In genomic region chr1:158020877-158021630, GRCh38 we compare ENCODE assay signal across 14 cellular contexts. TPM values are rescaled to one million over a fixed set of nuclear protein-coding genes. Genes with fewer than 3 reads are reported as not detected.
DNase-seq lines count a peak whose midpoint lies in the region; ATAC-seq and TF ChIP-seq lines count a peak whose summit lies in the region.
"Had no signal": no experiment of that assay in that cellular context is flagged by ENCODE, and none has a peak within 500 bp of the region (broad histone marks: within the 10 kb centered on the region; RNA-seq: fewer than 3 reads in every experiment).

No MANE protein-coding gene starts in this region.

- in situ Hi-C loops in astrocyte of the spinal cord (cut with HindIII; ENCODE audit: low sequenced_read_pairs), result no loop called here
- in situ Hi-C loops in transverse colon (cut with MboI; ENCODE audit: low pct_ligation_motif_present in 1 of 4, low pct_unique_long_range_greater_than_20kb in 1 of 4, low sequenced_read_pairs in 3 of 4), result no loop called here

- no peaks in the 10 kb centered on the region for H3K9me2 ChIP-seq in Karpas-422 (replicated peaks; ENCODE audit: insufficient read depth, low read length)

- H3K9ac ChIP-seq in Karpas-422 (ENCODE audit: low read length), result no peak overlapping the region

- H3K4me1 ChIP-seq in cardiac muscle cell (ENCODE audit: low read depth), result peaks cover 20% of the 10 kb centered on the region
- peaks cover 79% of the 10 kb centered on the region for H3K4me1 ChIP-seq in lower lobe of right lung
- peaks cover 45 to 80% (median 60%) of the 10 kb centered on the region in 4 donors for H3K4me1 ChIP-seq in transverse colon
- no peaks in the 10 kb centered on the region for H3K4me1 ChIP-seq in Karpas-422 (ENCODE audit: low read length)

- DNase-seq in cardiac muscle cell (ENCODE audit: low read depth in 1 of 2, low spot score in 1 of 2) (peak in 1 of 2 donors; percentile 45), Right ventricle myocardium superior (no peak), astrocyte of the spinal cord (ENCODE audit: low read depth, low spot score) (peak; percentile 50), lower lobe of right lung (no peak), transverse colon (no peak), NCI-H146 (lab: John Stamatoyannopoulos, UW) (no peak), Karpas-422 (no peak)
- DNase-seq: activated CD4-positive, alpha-beta T cell treated with anti-CD3 and anti-CD28 coated beads for 4 hours; activated naive CD4-positive, alpha-beta T cell treated with anti-CD3 and anti-CD28 coated beads, Interleukin-2, amount 10 ng/mL, durations not matched to agents 7 days and 5 days; effector memory CD4-positive, alpha-beta T cell; kidney; NCI-H187 treated with DMSO at 0.1 percent for 48 hours; retina had no signal

- no peak for ATAC-seq in Right ventricle myocardium superior (ENCODE audit: poor library complexity)
- no peak for ATAC-seq in lower lobe of right lung
- ATAC-seq in GM21360 (IDR thresholded peaks at IDR 0.05; ENCODE audit: unreplicated experiment), result no peak

- H3K36me3 ChIP-seq in cardiac muscle cell (no peaks in the 10 kb centered on the region), lower lobe of right lung (no peaks in the 10 kb centered on the region), transverse colon (no peaks in the 10 kb centered on the region), Karpas-422 (ENCODE audit: insufficient read depth, low read length) (no peaks in the 10 kb centered on the region)

- 28 to 34% methylated on average over 4 to 6 of the region's 6 CpGs for WGBS in transverse colon (ENCODE audit: low coverage in 1 of 2), 2 donors

- no peaks in the 10 kb centered on the region for H3K27me3 ChIP-seq in cardiac muscle cell
- H3K27me3 ChIP-seq in lower lobe of right lung (ENCODE audit: low read depth), result no peaks in the 10 kb centered on the region
- no peaks in the 10 kb centered on the region for H3K27me3 ChIP-seq in transverse colon
- no peaks in the 10 kb centered on the region for H3K27me3 ChIP-seq in Karpas-422 (ENCODE audit: low read length)

- no peaks in the 10 kb centered on the region for H3K79me2 ChIP-seq in Karpas-422 (ENCODE audit: low read length)

- no peaks in the 10 kb centered on the region for H4K20me1 ChIP-seq in Karpas-422 (ENCODE audit: insufficient read depth, low read depth, low read length)

- TF ChIP-seq POLR2A in transverse colon (IDR thresholded peaks at IDR 0.05), result no peak

- H3K27ac ChIP-seq in cardiac muscle cell (peak overlapping the region; percentile 26), lower lobe of right lung (peak overlapping the region; percentile 81), transverse colon (peak overlapping the region; percentile 75 to 91 (median 82)), Karpas-422 (ENCODE audit: low read length) (no peak overlapping the region)

- H3K9me3 ChIP-seq in cardiac muscle cell (ENCODE audit: low read depth) (no peaks in the 10 kb centered on the region), lower lobe of right lung (no peaks in the 10 kb centered on the region), transverse colon (no peaks in the 10 kb centered on the region), Karpas-422 (ENCODE audit: low read length) (no peaks in the 10 kb centered on the region)

- no peak for TF ChIP-seq EP300 in transverse colon (IDR thresholded peaks at IDR 0.05; ENCODE audit: low read depth)

- H3K4me3 ChIP-seq in cardiac muscle cell (no peak overlapping the region), astrocyte of the spinal cord (ENCODE audit: low read depth, low read length) (no peak overlapping the region), lower lobe of right lung (no peak overlapping the region), transverse colon (no peak overlapping the region), Karpas-422 (ENCODE audit: low read length) (no peak overlapping the region)

- TF ChIP-seq CTCF in cardiac muscle cell (IDR thresholded peaks at IDR 0.05; ENCODE audit: low read depth, low read length) (no peak), astrocyte of the spinal cord (IDR thresholded peaks at IDR 0.05; ENCODE audit: low read depth, low read length) (no peak), lower lobe of right lung (IDR thresholded peaks at IDR 0.05) (no peak), transverse colon (IDR thresholded peaks at IDR 0.05) (no peak)

- intact Hi-C loops in Right ventricle myocardium superior (cut with DNase I), result no loop called here
- intact Hi-C loops in lower lobe of right lung (cut with DNase I), result no loop called here
- intact Hi-C loops in transverse colon (cut with DNase I; ENCODE audit: low total_unique reads), result no loop called here

- H3K4me2 ChIP-seq in Karpas-422 (ENCODE audit: low read depth, low read length, poor library complexity, severe bottlenecking), result no peak overlapping the region

- H2AFZ ChIP-seq in Karpas-422 (ENCODE audit: low read length), result no peak overlapping the region

RNA-seq across cellular contexts. Expression of gene KIRREL1, which starts 27.6 kb away (rescaled TPM):
- total RNA-seq in cardiac muscle cell, result 24.8 and 33.2 TPM in 2 replicates
- 8.2 and 10.6 TPM in 2 replicates for polyA plus RNA-seq in cardiac muscle cell
- 9.5 TPM for total RNA-seq in Right ventricle myocardium superior
- total RNA-seq in lower lobe of right lung, result 26.9 TPM
- total RNA-seq in transverse colon, result 10 to 100 TPM in 2 of 4 donors, 1 to 10 TPM in 2; 8.2 to 18.3 (median 12.6) TPM
- not detected in 2 replicates for total RNA-seq in Karpas-422 (2014; rRNA removed; shearing (Covaris generic); ENCODE audit: low replicate concordance)
